20 cellular contexts compared by ENCODE assay signal in the genomic region with DNA sequence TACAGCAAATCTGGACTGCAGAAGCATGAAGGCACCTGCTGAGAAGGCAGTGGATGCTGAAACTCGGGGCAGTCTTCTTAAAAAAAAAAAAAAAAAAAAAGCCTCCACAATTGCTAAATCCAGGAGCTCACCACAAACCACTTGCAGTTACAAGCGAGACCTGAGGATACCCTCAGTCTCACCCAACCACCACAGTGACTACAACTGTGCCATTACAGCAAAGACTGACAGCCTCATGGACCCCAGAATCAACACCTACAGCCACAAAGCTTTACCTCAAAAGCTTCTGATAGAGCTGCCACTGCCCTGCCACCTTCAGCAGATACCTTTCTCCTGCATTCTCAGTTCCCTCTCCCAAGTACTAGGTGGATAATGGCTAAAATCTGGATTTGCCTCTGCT. TPM values are rescaled to one million over a fixed set of nuclear protein-coding genes. Genes with fewer than 3 reads are reported as not detected.
"Had no signal": no experiment of that assay in that cellular context is flagged by ENCODE, and none has a peak within 500 bp of the region (broad histone marks: within the 10 kb centered on the region; RNA-seq: fewer than 3 reads in every experiment).

No MANE protein-coding gene starts in this region.

- DNase-seq: activated gamma-delta T cell treated with Interleukin-2 at 50 U/mL for 16 hours; activated T-cell treated with anti-CD3 and anti-CD28 coated beads, Interleukin-2, amount 50 U/mL, for 1 hour; anterior cingulate cortex; effector CD4-positive, alpha-beta T cell; erythroblast; foreskin fibroblast; heart right ventricle; islet precursor cell; left cardiac atrium; midbrain; natural killer cell; retina; sigmoid colon; stimulated activated CD4-positive, alpha-beta T cell treated with anti-CD3 and anti-CD28 coated beads, Interleukin-15, amount 100 ng/mL, for 24 hours; stimulated activated naive CD4-positive, alpha-beta T cell; testis; upper lobe of left lung had no signal

- H3K9me3 ChIP-seq: heart right ventricle, sigmoid colon, testis, upper lobe of left lung had no signal

- H3K36me3 ChIP-seq: heart right ventricle, sigmoid colon, upper lobe of left lung had no signal

- H3K27me3 ChIP-seq: heart right ventricle, sigmoid colon, testis, upper lobe of left lung had no signal

- H3K4me3 ChIP-seq: heart right ventricle, sigmoid colon, smooth muscle cell, testis, upper lobe of left lung had no signal

- H3K4me2 ChIP-seq: smooth muscle cell had no signal

- H3K27ac ChIP-seq: heart right ventricle, sigmoid colon, testis, upper lobe of left lung had no signal

- FAIRE-seq: endometrium had no signal

- ATAC-seq: heart right ventricle, left cardiac atrium, natural killer cell, WTC11 had no signal

RNA-seq across cellular contexts. Expression of gene COL21A1, which starts 9.0 kb away (rescaled TPM):
- total RNA-seq: natural killer cell had no signal
